Comparison of ENCODE assay signal across 1 cellular context in genomic region chr10:126088144-126088543, GRCh38.
TF ChIP-seq lines count a peak whose summit lies in the region.

No MANE protein-coding gene starts in this region.

TF ChIP-seq in GM23338, 12 proteins besides CTCF, POLR2A, EP300 and RAD21 (continued from another document):
- TF ChIP-seq REST (IDR thresholded peaks at IDR 0.05; ENCODE audit: unreplicated experiment) (no peak), ZNF114 (CRISPR knock-in tag; IDR thresholded peaks at IDR 0.05) (no peak), EZH2 (IDR thresholded peaks at IDR 0.05; ENCODE audit: low read depth, unreplicated experiment) (no peak)
TF ChIP-seq in GM23338: peak in this region for 0.
